Comparison of ENCODE assay signal across 22 cellular contexts in the genomic region with DNA sequence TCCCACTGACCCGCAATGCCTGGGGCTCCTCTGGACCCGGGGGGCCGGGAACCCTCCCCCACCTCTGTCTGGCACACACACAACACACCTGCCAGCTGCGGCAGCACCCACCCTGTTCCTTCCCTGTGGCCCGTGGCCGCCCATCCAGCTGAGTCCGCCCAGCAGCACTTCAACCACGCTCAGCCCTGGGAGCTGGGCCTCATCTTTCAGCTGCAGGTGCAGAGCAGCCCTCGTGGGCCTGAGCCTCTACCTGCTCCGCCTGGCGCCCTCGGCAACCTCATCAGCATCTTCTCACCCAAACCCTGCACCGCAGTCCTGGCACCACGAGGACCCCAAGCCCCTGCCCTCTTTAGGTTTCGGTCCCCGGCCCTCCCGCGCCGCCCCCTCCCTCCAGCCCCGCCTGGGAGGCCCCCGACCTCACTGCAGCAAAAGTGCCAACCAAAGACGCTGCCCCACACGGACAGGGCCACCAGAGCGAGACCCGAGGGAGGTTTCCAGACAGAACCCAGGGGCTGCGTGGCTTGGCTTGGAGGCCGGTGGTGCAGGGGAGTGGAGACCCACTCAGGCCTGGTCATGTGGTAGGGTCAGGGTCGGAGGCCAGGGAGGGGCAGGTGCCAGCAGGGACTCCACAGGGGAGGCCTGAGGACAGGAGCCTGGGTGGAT. TPM values are rescaled to one million over a fixed set of nuclear protein-coding genes. Genes with fewer than 3 reads are reported as not detected.
DNase-seq lines count a peak whose midpoint lies in the region; ATAC-seq, FAIRE-seq and TF ChIP-seq lines count a peak whose summit lies in the region.
"Had no signal": no experiment of that assay in that cellular context is flagged by ENCODE, and none has a peak within 500 bp of the region (broad histone marks: within the 10 kb centered on the region; RNA-seq: fewer than 3 reads in every experiment).

No MANE protein-coding gene starts in this region.

- no peaks in the 10 kb centered on the region for H3K9me3 Mint-ChIP-seq in astrocyte (ENCODE audit: unreplicated experiment)
- H3K9me3 Mint-ChIP-seq: activated naive CD4-positive, alpha-beta T cell treated with anti-CD3 and anti-CD28 coated beads for 36 hours; stimulated activated naive B cell treated with anti-CD40 and anti-IgM and Interleukin-4, amounts not matched to agents 10 μg/mL and 1 μg/mL and 100 μg/mL, for 72 hours had no signal

- H3K36me3 ChIP-seq in astrocyte (ENCODE audit: insufficient read depth, low read length) (no peaks in the 10 kb centered on the region), ovary (no peaks in the 10 kb centered on the region)
- H3K36me3 ChIP-seq: SJCRH30 had no signal

- intact Hi-C loops in ovary (cut with DNase I) = no loop called here

- no peaks in the 10 kb centered on the region for H3K27me3 Mint-ChIP-seq in astrocyte (ENCODE audit: low read depth, unreplicated experiment)
- H3K27me3 Mint-ChIP-seq: activated CD4-positive, alpha-beta T cell treated with anti-CD3 and anti-CD28 coated beads, Interleukin-2, amount 10 ng/mL, durations not matched to agents 24 days and 14 days; stimulated activated naive B cell treated with anti-CD40 and anti-IgM and Interleukin-4, amounts not matched to agents 10 μg/mL and 1 μg/mL and 100 μg/mL, for 72 hours had no signal

- no peak for TF ChIP-seq CTCF in astrocyte (IDR thresholded peaks at IDR 0.05; ENCODE audit: insufficient read depth, low read depth, low read length)
- no peak for TF ChIP-seq CTCF in ovary (IDR thresholded peaks at IDR 0.05)

- no peak for ATAC-seq in GM21367 (IDR thresholded peaks at IDR 0.05; ENCODE audit: unreplicated experiment)
- ATAC-seq: foreskin keratinocyte; stimulated activated naive B cell treated with anti-CD40 and anti-IgM and Interleukin-4, amounts not matched to agents 10 μg/mL and 1 μg/mL and 100 μg/mL, for 72 hours had no signal

- peaks cover 4% of the 10 kb centered on the region for H3K36me3 Mint-ChIP-seq in astrocyte (ENCODE audit: low read depth, unreplicated experiment)

- H2AFZ ChIP-seq in astrocyte (ENCODE audit: low read depth, low read length) = no peak overlapping the region
- H2AFZ ChIP-seq: GM23248 had no signal

- no peak for TF ChIP-seq EP300 in ovary (IDR thresholded peaks at IDR 0.05)

- no peak for TF ChIP-seq POLR2A in ovary (IDR thresholded peaks at IDR 0.05)

- no peaks in the 10 kb centered on the region for H4K20me1 ChIP-seq in astrocyte (ENCODE audit: insufficient read depth, low read length)

- H3K9ac ChIP-seq in astrocyte (ENCODE audit: low read length) = no peak overlapping the region
- H3K9ac ChIP-seq: GM23248 had no signal

- peak overlapping the region; percentile 53 for H3K27ac Mint-ChIP-seq in astrocyte (ENCODE audit: unreplicated experiment)
- H3K27ac Mint-ChIP-seq: activated CD4-positive, alpha-beta T cell treated with anti-CD3 and anti-CD28 coated beads, Interleukin-2, amount 10 ng/mL, durations not matched to agents 24 days and 14 days; stimulated activated naive B cell treated with anti-CD40 and anti-IgM and Interleukin-4, amounts not matched to agents 10 μg/mL and 1 μg/mL and 100 μg/mL, for 72 hours had no signal

- no peaks in the 10 kb centered on the region for H3K79me2 ChIP-seq in astrocyte (ENCODE audit: insufficient read depth, low read length)

- WGBS in ovary, 3 donors = 79 to 87% (median 82%) methylated on average over 28 of the region's 28 CpGs

- peak; percentile 5 for DNase-seq in DMS79 treated with DMSO at 0.1 percent for 48 hours (lab: John Stamatoyannopoulos, UW)
- no peak for DNase-seq in DMS79 (lab: John Stamatoyannopoulos, UW)
- DNase-seq in NCI-H1417 treated with DMSO at 0.1 percent for 48 hours (lab: John Stamatoyannopoulos, UW) = peak; percentile 77
- no peak for DNase-seq in astrocyte (ENCODE audit: low read depth)
- DNase-seq in ovary = peak in 3 of 5 donors; percentile 12 to 19 (median 13)
- DNase-seq in NCI-H2196 (lab: John Stamatoyannopoulos, UW; ENCODE audit: unreplicated experiment) = no peak
- no peak for DNase-seq in RKO (ENCODE audit: low spot score)
- DNase-seq: 8988T; activated CD4-positive, alpha-beta T cell treated with anti-CD3 and anti-CD28 coated beads, Interleukin-2, amount 10 ng/mL, durations not matched to agents 24 days and 14 days; activated CD8-positive, alpha-beta memory T cell treated with anti-CD3 and anti-CD28 coated beads, Interleukin-2, amount 50 U/mL, for 48 hours; activated naive CD4-positive, alpha-beta T cell treated with anti-CD3 and anti-CD28 coated beads for 36 hours; foreskin keratinocyte; GM23248; NCI-H187; stimulated activated naive B cell treated with anti-CD40 and anti-IgM and Interleukin-4, amounts not matched to agents 10 μg/mL and 1 μg/mL and 100 μg/mL, for 72 hours; T-helper 9 cell; trophoblast cell had no signal

- H3K4me3 Mint-ChIP-seq in astrocyte (ENCODE audit: unreplicated experiment) = no peak overlapping the region
- H3K4me3 Mint-ChIP-seq: activated CD4-positive, alpha-beta T cell treated with anti-CD3 and anti-CD28 coated beads, Interleukin-2, amount 10 ng/mL, durations not matched to agents 24 days and 14 days; activated naive CD4-positive, alpha-beta T cell treated with anti-CD3 and anti-CD28 coated beads for 36 hours; stimulated activated naive B cell treated with anti-CD40 and anti-IgM and Interleukin-4, amounts not matched to agents 10 μg/mL and 1 μg/mL and 100 μg/mL, for 72 hours had no signal

- no peaks in the 10 kb centered on the region for H3K27me3 ChIP-seq in astrocyte (ENCODE audit: insufficient read depth, low read length)
- H3K27me3 ChIP-seq in ovary = no peaks in the 10 kb centered on the region
- H3K27me3 ChIP-seq: foreskin keratinocyte had no signal

- H3K4me1 ChIP-seq in astrocyte (ENCODE audit: insufficient read depth, low read length) = peaks cover 2% of the 10 kb centered on the region
- no peaks in the 10 kb centered on the region for H3K4me1 ChIP-seq in ovary (ENCODE audit: insufficient read depth)
- H3K4me1 ChIP-seq: foreskin keratinocyte had no signal

- H3K4me2 ChIP-seq in astrocyte (ENCODE audit: low read length) = no peak overlapping the region

- H3K4me3 ChIP-seq in astrocyte (ENCODE audit: insufficient read depth, low read depth, low read length) (no peak overlapping the region), ovary (no peak overlapping the region)
- H3K4me3 ChIP-seq: coronary artery, GM23248, SJCRH30 had no signal

- H3K9me3 ChIP-seq in astrocyte (ENCODE audit: insufficient read depth, low read depth, low read length) = no peaks in the 10 kb centered on the region
- no peaks in the 10 kb centered on the region for H3K9me3 ChIP-seq in ovary
- H3K9me3 ChIP-seq: SJCRH30 had no signal

- no peaks in the 10 kb centered on the region for H3K4me1 Mint-ChIP-seq in astrocyte (ENCODE audit: low read depth, unreplicated experiment)
- H3K4me1 Mint-ChIP-seq: activated CD4-positive, alpha-beta T cell treated with anti-CD3 and anti-CD28 coated beads, Interleukin-2, amount 10 ng/mL, durations not matched to agents 24 days and 14 days had no signal

- no peak for FAIRE-seq in astrocyte (lab: Jason Lieb, UNC)

- H3K27ac ChIP-seq in astrocyte (ENCODE audit: low read depth, low read length) (no peak overlapping the region), ovary (no peak overlapping the region)
- H3K27ac ChIP-seq: coronary artery, foreskin keratinocyte, GM23248, SJCRH30 had no signal

RNA-seq across cellular contexts. Expression of a gene that starts 39.4 kb away (rescaled TPM):
- total RNA-seq in astrocyte (8.5 and 9.4 TPM in 2 replicates), ovary (10 to 100 TPM; 19.5 to 30.6 (median 26.2) TPM)
- 10 to 100 TPM in 1 of 2 donors, 1 to 10 TPM in 1; 1.0 to 19.4 TPM for polyA plus RNA-seq in ovary

RNA-seq across cellular contexts. Expression of a gene that starts 39.6 kb away (rescaled TPM):
- total RNA-seq in astrocyte = 0.50 and 0.84 TPM in 2 replicates
- total RNA-seq in ovary = 10 to 100 TPM in 5 of 7 donors, 1 to 10 TPM in 2; 8.5 to 18.5 (median 13.8) TPM
- 1 to 10 TPM in 1 of 2 donors, not detected in 1; 7.1 TPM for polyA plus RNA-seq in ovary
- total RNA-seq: Daoy, HT1080, SJCRH30 had no signal

RNA-seq across cellular contexts. Expression of a gene that starts 57.6 kb away (rescaled TPM):
- total RNA-seq in astrocyte (0.11 TPM in 1 of 2 replicates, not detected in the other), ovary (under 1 TPM in 5 of 7 donors, not detected in 2; 0.10 to 0.57 (median 0.24) TPM)
- polyA plus RNA-seq in ovary = under 1 TPM in 1 of 2 donors, not detected in 1; 0.11 TPM
- total RNA-seq: activated CD4-positive, alpha-beta T cell treated with anti-CD3 and anti-CD28 coated beads, Interleukin-2, amount 10 ng/mL, durations not matched to agents 24 days and 14 days; activated naive CD4-positive, alpha-beta T cell treated with anti-CD3 and anti-CD28 coated beads for 36 hours; Daoy; foreskin keratinocyte; GM23248; HT1080; SJCRH30 had no signal
- polyA plus RNA-seq: foreskin keratinocyte, GM23248 had no signal

Comparison
In these comparisons a context has a peak if more than half of its experiments do, and no peak if none do; other contexts are left out.
1. DNase-seq: peak in DMS79 treated with DMSO at 0.1 percent for 48 hours (single experiment), NCI-H1417 treated with DMSO at 0.1 percent for 48 hours (single experiment) and ovary (3 of 5); none in DMS79 (single experiment), astrocyte (single experiment), NCI-H2196 (single experiment) and RKO (single experiment).